1 cellular context compared by ENCODE assay signal in genomic region chr7:76176951-76177350, GRCh38. TPM values are rescaled to one million over a fixed set of nuclear protein-coding genes. Genes with fewer than 3 reads are reported as not detected.
"Had no signal": no experiment of that assay in that cellular context is flagged by ENCODE, and none has a peak within 500 bp of the region (broad histone marks: within the 10 kb centered on the region; RNA-seq: fewer than 3 reads in every experiment).

No MANE protein-coding gene starts in this region.

RNA-seq across cellular contexts. Expression of gene SRRM3, which starts 24.7 kb away (rescaled TPM):
- polyA plus RNA-seq: IgD-negative memory B cell had no signal
